ENCODE assay signal across 10 cellular contexts in genomic region chr15:91116379-91117067, GRCh38. TPM values are rescaled to one million over a fixed set of nuclear protein-coding genes. Genes with fewer than 3 reads are reported as not detected.
DNase-seq lines count a peak whose midpoint lies in the region; ATAC-seq, FAIRE-seq and TF ChIP-seq lines count a peak whose summit lies in the region.
"Had no signal": no experiment of that assay in that cellular context is flagged by ENCODE, and none has a peak within 500 bp of the region (broad histone marks: within the 10 kb centered on the region; RNA-seq: fewer than 3 reads in every experiment).

No MANE protein-coding gene starts in this region.

- H3K4me2 ChIP-seq in PC-9 = no peak overlapping the region

- DNase-seq in COLO668 (lab: John Stamatoyannopoulos, UW; ENCODE audit: unreplicated experiment) = peak; percentile 77
- peak; percentile 69 for DNase-seq in bronchial epithelial cell (ENCODE audit: low read depth)
- no peak for DNase-seq in type B pancreatic cell (ENCODE audit: extremely low spot score, unreplicated experiment)
- DNase-seq in NCI-H446 (lab: John Stamatoyannopoulos, UW) = no peak
- no peak for DNase-seq in PC-9
- DNase-seq in NCI-H2227 treated with DMSO at 0.1 percent for 48 hours (lab: John Stamatoyannopoulos, UW) = no peak

- H3K9me2 ChIP-seq in PC-9 (ENCODE audit: insufficient read depth) = no peaks in the 10 kb centered on the region

- peak overlapping the region; percentile 56 for H3K27ac Mint-ChIP-seq in type B pancreatic cell

- peaks cover 9% of the 10 kb centered on the region for H3K4me1 Mint-ChIP-seq in type B pancreatic cell (ENCODE audit: unreplicated experiment)

- H2AFZ ChIP-seq in PC-9 = no peak overlapping the region

- peaks cover 6% of the 10 kb centered on the region for H3K27me3 Mint-ChIP-seq in type B pancreatic cell

- no peak for FAIRE-seq in bronchial epithelial cell (lab: Jason Lieb, UNC)

- BruUV-seq in PC-9 (replicated peaks; lab: Mats Ljungman, UMichigan) = no TSS peak

- intact Hi-C loops in PC-9 (cut with micrococcal nuclease; ENCODE audit: unreplicated experiment) = no loop called here

- H3K36me3 ChIP-seq in bronchial epithelial cell (ENCODE audit: control insufficient read depth, insufficient read depth, low read length) (no peaks in the 10 kb centered on the region), PC-9 (ENCODE audit: low read depth) (no peaks in the 10 kb centered on the region)
- H3K36me3 ChIP-seq: BLaER1 treated with 17β-estradiol and CSF1 and Interleukin-3, amounts not matched to agents 10 nM and 100 nM; SJCRH30 had no signal

- H3F3A ChIP-seq in PC-9 (ENCODE audit: insufficient read depth, low read depth) = no peaks in the 10 kb centered on the region

- TF ChIP-seq CTCF in bronchial epithelial cell (IDR thresholded peaks at IDR 0.05; ENCODE audit: insufficient read depth, low read length, severe bottlenecking) = no peak
- no peak for TF ChIP-seq CTCF in type B pancreatic cell (conservative IDR thresholded peaks at IDR 0.05)
- no peak for TF ChIP-seq CTCF in PC-9 (conservative IDR thresholded peaks at IDR 0.05)

- H3K79me2 ChIP-seq in PC-9 (ENCODE audit: low read depth) = no peaks in the 10 kb centered on the region

- CTCF ChIA-PET in PC-9 (lab: Charles Lee) = no interaction called here

- H3K36me3 Mint-ChIP-seq in type B pancreatic cell = no peaks in the 10 kb centered on the region

- no peak overlapping the region for H3K4me3 ChIP-seq in bronchial epithelial cell (ENCODE audit: low read depth, low read length)
- no peak overlapping the region for H3K4me3 ChIP-seq in PC-9
- H3K4me3 ChIP-seq: BLaER1 treated with 17β-estradiol and CSF1 and Interleukin-3, amounts not matched to agents 10 nM and 100 nM; SJCRH30 had no signal

- no peaks in the 10 kb centered on the region for H3K27me3 ChIP-seq in bronchial epithelial cell (ENCODE audit: control insufficient read depth, insufficient read depth, low read length)
- H3K27me3 ChIP-seq in PC-9 (ENCODE audit: insufficient read depth, low read depth) = peaks cover 89% of the 10 kb centered on the region
- H3K27me3 ChIP-seq: BLaER1 treated with 17β-estradiol and CSF1 and Interleukin-3, amounts not matched to agents 10 nM and 100 nM had no signal

- POLR2A ChIA-PET in PC-9 (lab: Charles Lee; ENCODE audit: unreplicated experiment) = no interaction called here

- ATAC-seq in GM19452 (IDR thresholded peaks at IDR 0.05; ENCODE audit: unreplicated experiment) (peak; percentile 90), HG03439 (IDR thresholded peaks at IDR 0.05; ENCODE audit: unreplicated experiment) (peak; percentile 77)

- no peak overlapping the region for H3K27ac ChIP-seq in PC-9
- H3K27ac ChIP-seq: BLaER1 treated with 17β-estradiol and CSF1 and Interleukin-3, amounts not matched to agents 10 nM and 100 nM; SJCRH30 had no signal

- no peaks in the 10 kb centered on the region for H4K20me1 ChIP-seq in PC-9 (ENCODE audit: insufficient read depth)
- H4K20me1 ChIP-seq: BLaER1 treated with 17β-estradiol and CSF1 and Interleukin-3, amounts not matched to agents 10 nM and 100 nM had no signal

- H3K4me3 Mint-ChIP-seq in type B pancreatic cell = no peak overlapping the region

- no peaks in the 10 kb centered on the region for H3K9me3 ChIP-seq in PC-9 (ENCODE audit: insufficient read depth, low read depth)
- H3K9me3 ChIP-seq: SJCRH30 had no signal

- peaks cover 11% of the 10 kb centered on the region for H3K9me3 Mint-ChIP-seq in type B pancreatic cell

- H3K4me1 ChIP-seq in PC-9 (replicated peaks; ENCODE audit: insufficient read depth) = no peaks in the 10 kb centered on the region
- H3K4me1 ChIP-seq: SJCRH30 had no signal

RNA-seq across cellular contexts. Expression of gene SV2B, which starts 16.5 kb away (rescaled TPM):
- 0.26 and 0.38 TPM in 2 replicates for total RNA-seq in bronchial epithelial cell
- total RNA-seq in type B pancreatic cell (ENCODE audit: low replicate concordance) = 1.7 and 3.1 TPM in 2 replicates
- total RNA-seq in PC-9 (2021) = not detected in 2 replicates
- total RNA-seq: SJCRH30 had no signal

Comparison
In these comparisons a context has a peak if more than half of its experiments do, and no peak if none do; other contexts are left out.
1. DNase-seq: peak in COLO668 (single experiment) and bronchial epithelial cell (single experiment); none in type B pancreatic cell (single experiment), NCI-H446 (0 of 2), PC-9 (0 of 2) and NCI-H2227 treated with DMSO at 0.1 percent for 48 hours (single experiment).